ENCODE assay signal across 25 cellular contexts in genomic region chr13:104163866-104164630, GRCh38.
"Had no signal": no experiment of that assay in that cellular context is flagged by ENCODE, and none has a peak within 500 bp of the region (broad histone marks: within the 10 kb centered on the region; RNA-seq: fewer than 3 reads in every experiment).

No MANE protein-coding gene starts in this region.

- H3K9me3 Mint-ChIP-seq: stimulated activated naive CD8-positive, alpha-beta T cell treated with anti-CD3 and anti-CD28 coated beads, Interleukin-15, amount 100 ng/mL, for 72 hours; type B pancreatic cell had no signal

- H3K4me3 Mint-ChIP-seq: immature natural killer cell; mesothelial cell of epicardium; naive B cell; natural killer cell; nephron progenitor cell; stimulated activated memory B cell treated with anti-CD40 and anti-IgM and Interleukin-4, amounts not matched to agents 10 μg/mL and 1 μg/mL and 100 μg/mL, for 72 hours; stimulated activated naive CD8-positive, alpha-beta T cell treated with anti-CD3 and anti-CD28 coated beads, Interleukin-15, amount 100 ng/mL, for 72 hours; type B pancreatic cell had no signal

- H3K36me3 ChIP-seq: left ventricle myocardium inferior, ovary, right atrium auricular region, right lobe of liver, tibial nerve, uterus had no signal

- H3K4me1 ChIP-seq: left ventricle myocardium inferior, right atrium auricular region, right lobe of liver, tibial nerve, uterus had no signal

- ATAC-seq: natural killer cell; right lobe of liver; stimulated activated memory B cell treated with anti-CD40 and anti-IgM and Interleukin-4, amounts not matched to agents 10 μg/mL and 1 μg/mL and 100 μg/mL, for 72 hours; stimulated activated naive CD8-positive, alpha-beta T cell treated with anti-CD3 and anti-CD28 coated beads, Interleukin-15, amount 100 ng/mL, for 72 hours had no signal

- H3K9me3 ChIP-seq: left ventricle myocardium inferior, ovary, right atrium auricular region, right lobe of liver, tibial nerve, uterus had no signal

- H3K27me3 Mint-ChIP-seq: naive B cell; progenitor cell of endocrine pancreas; stimulated activated memory B cell treated with anti-CD40 and anti-IgM and Interleukin-4, amounts not matched to agents 10 μg/mL and 1 μg/mL and 100 μg/mL, for 72 hours; stimulated activated naive CD8-positive, alpha-beta T cell treated with anti-CD3 and anti-CD28 coated beads, Interleukin-15, amount 100 ng/mL, for 72 hours had no signal

- H3K27me3 ChIP-seq: ovary, right atrium auricular region, right lobe of liver, tibial nerve, uterus had no signal

- DNase-seq: immature natural killer cell; kidney; left ventricle myocardium inferior; mesendoderm; naive B cell; natural killer cell; nephron progenitor cell; ovary; right lobe of liver; stimulated activated CD4-positive, alpha-beta T cell treated with anti-CD3 and anti-CD28 coated beads, Interleukin-1b, Interleukin-23, amount 100 ng/mL, for 48 hours; stimulated activated CD4-positive, alpha-beta T cell treated with anti-CD3 and anti-CD28 coated beads, Interleukin-2, amount 100 ng/mL, for 48 hours; stimulated activated CD4-positive, alpha-beta T cell treated with anti-CD3 and anti-CD28 coated beads, Interleukin-4, amount 100 ng/mL, for 4 hours; stimulated activated CD8-positive, alpha-beta memory T cell treated with anti-CD3 and anti-CD28 coated beads, Interleukin-4, amount 100 ng/mL, for 48 hours; stimulated activated naive CD4-positive, alpha-beta T cell treated with Interleukin-2 at 50 U/mL for 16 hours; stimulated activated naive CD8-positive, alpha-beta T cell treated with anti-CD3 and anti-CD28 coated beads, Interleukin-15, amount 100 ng/mL, for 72 hours; substantia nigra; uterus had no signal

- H3K4me1 Mint-ChIP-seq: immature natural killer cell; naive B cell; natural killer cell; nephron progenitor cell; stimulated activated memory B cell treated with anti-CD40 and anti-IgM and Interleukin-4, amounts not matched to agents 10 μg/mL and 1 μg/mL and 100 μg/mL, for 72 hours; stimulated activated naive CD8-positive, alpha-beta T cell treated with anti-CD3 and anti-CD28 coated beads, Interleukin-15, amount 100 ng/mL, for 72 hours had no signal

- H3K27ac Mint-ChIP-seq: immature natural killer cell; mesothelial cell of epicardium; naive B cell; natural killer cell; nephron progenitor cell; progenitor cell of endocrine pancreas; stimulated activated memory B cell treated with anti-CD40 and anti-IgM and Interleukin-4, amounts not matched to agents 10 μg/mL and 1 μg/mL and 100 μg/mL, for 72 hours; stimulated activated naive CD8-positive, alpha-beta T cell treated with anti-CD3 and anti-CD28 coated beads, Interleukin-15, amount 100 ng/mL, for 72 hours; type B pancreatic cell had no signal

- H3K27ac ChIP-seq: left ventricle myocardium inferior, ovary, right atrium auricular region, right lobe of liver, tibial nerve, uterus had no signal

- H3K4me3 ChIP-seq: left ventricle myocardium inferior, lung, ovary, right atrium auricular region, right lobe of liver, smooth muscle cell, tibial nerve, uterus had no signal

- H3K4me2 ChIP-seq: smooth muscle cell had no signal

- H3K36me3 Mint-ChIP-seq: immature natural killer cell; naive B cell; natural killer cell; stimulated activated memory B cell treated with anti-CD40 and anti-IgM and Interleukin-4, amounts not matched to agents 10 μg/mL and 1 μg/mL and 100 μg/mL, for 72 hours; type B pancreatic cell had no signal
